Comparison of ENCODE assay signal across 20 cellular contexts in genomic region chr15:100995471-100996430, GRCh38.
DNase-seq lines count a peak whose midpoint lies in the region; ATAC-seq, FAIRE-seq and TF ChIP-seq lines count a peak whose summit lies in the region.
"Had no signal": no experiment of that assay in that cellular context is flagged by ENCODE, and none has a peak within 500 bp of the region (broad histone marks: within the 10 kb centered on the region; RNA-seq: fewer than 3 reads in every experiment).

No MANE protein-coding gene starts in this region.

- no peak overlapping the region for H3K9ac ChIP-seq in mesenchymal stem cell (ENCODE audit: low read length)
- H3K9ac ChIP-seq: BLaER1, GM23248 had no signal

- H3K36me3 Mint-ChIP-seq in activated naive CD4-positive, alpha-beta T cell treated with anti-CD3 and anti-CD28 coated beads, Interleukin-2, amount 50 U/mL, for 72 hours = no peaks in the 10 kb centered on the region
- H3K36me3 Mint-ChIP-seq: CD8-positive, alpha-beta memory T cell had no signal

- DNase-seq in Panc1 (ENCODE audit: low read depth, low spot score) (no peak), ecto neural progenitor cell (ENCODE audit: low spot score) (peak; percentile 38), mesenchymal stem cell (no peak), small intestine (peak; percentile 17), NCI-H2196 treated with DMSO at 0.1 percent for 48 hours (lab: John Stamatoyannopoulos, UW; ENCODE audit: unreplicated experiment) (no peak)
- DNase-seq in activated CD4-positive, alpha-beta T cell treated with anti-CD3 and anti-CD28 coated beads, Interleukin-2, amount 50 U/mL, for 4 hours = no peak
- no peak for DNase-seq in activated naive CD4-positive, alpha-beta T cell treated with anti-CD3 and anti-CD28 coated beads, Interleukin-2, amount 50 U/mL, for 72 hours (ENCODE audit: low spot score in 2 of 2)
- DNase-seq: CD8-positive, alpha-beta memory T cell; DMS79; GM23248; KG1; NCI-H1092; NCI-H2081 treated with DMSO at 0.1 percent for 48 hours; NCI-H510A treated with DMSO at 0.1 percent for 48 hours; PC-9 had no signal

- H2BK15ac ChIP-seq in mesenchymal stem cell (ENCODE audit: low read depth, poor library complexity, severe bottlenecking) = no peak overlapping the region

- no peak overlapping the region for H2BK5ac ChIP-seq in mesenchymal stem cell (ENCODE audit: low read depth, low read length, poor library complexity, severe bottlenecking)

- H2AK5ac ChIP-seq in mesenchymal stem cell (ENCODE audit: low read length, severe bottlenecking) = no peak overlapping the region

- 92% methylated on average over 18 of the region's 20 CpGs for WGBS in mesenchymal stem cell
- WGBS in small intestine, 3 donors = 76 to 84% (median 78%) methylated on average over 20 of the region's 20 CpGs

- H3K27ac Mint-ChIP-seq in activated naive CD4-positive, alpha-beta T cell treated with anti-CD3 and anti-CD28 coated beads, Interleukin-2, amount 50 U/mL, for 72 hours = no peak overlapping the region

- H3K4ac ChIP-seq in mesenchymal stem cell (ENCODE audit: low read depth in 1 of 2, low read length in 2 of 2) = no peak overlapping the region

- no peak overlapping the region for H2BK120ac ChIP-seq in mesenchymal stem cell (ENCODE audit: low read depth, low read length)

- BruUV-seq in Panc1 (replicated peaks; lab: Mats Ljungman, UMichigan) = no TSS peak

- no peak overlapping the region for H3K18ac ChIP-seq in mesenchymal stem cell (ENCODE audit: low read depth in 1 of 2, low read length in 2 of 2)

- peak; percentile 27; the same call in 1 of the 2 replicates for ATAC-seq in Panc1
- ATAC-seq in GM18858 (IDR thresholded peaks at IDR 0.05; ENCODE audit: unreplicated experiment) = no peak
- no peak for ATAC-seq in activated naive CD4-positive, alpha-beta T cell treated with anti-CD3 and anti-CD28 coated beads, Interleukin-2, amount 50 U/mL, for 72 hours
- ATAC-seq: HCT116 had no signal

- POLR2A ChIA-PET in Panc1 (lab: Charles Lee) = interaction anchor here (0.8 kb wide), 1 partner anchor 642 kb away, joined by 3 read pairs; no protein-coding TSS in a partner anchor

- H3K27me3 ChIP-seq in Panc1 (ENCODE audit: control insufficient read depth, insufficient read depth, low read length) = no peaks in the 10 kb centered on the region
- peaks cover 0 to 23% of the 10 kb centered on the region in 2 experiments for H3K27me3 ChIP-seq in mesenchymal stem cell (ENCODE audit: control insufficient read depth in 1 of 2, insufficient read depth in 1 of 2, low read length in 2 of 2)
- H3K27me3 ChIP-seq in small intestine (ENCODE audit: control insufficient read depth in 2 of 2, insufficient read depth in 2 of 2, low read length in 2 of 2) = no peaks in the 10 kb centered on the region
- H3K27me3 ChIP-seq: BLaER1 had no signal

- in situ Hi-C loops in Panc1 (cut with HindIII; ENCODE audit: low pct_unique_long_range_greater_than_20kb, low sequenced_read_pairs) = no loop called here

- FAIRE-seq in small intestine (lab: Jason Lieb, UNC) = no peak
- FAIRE-seq: A204.1, D721Med had no signal

- no peaks in the 10 kb centered on the region for H3K9me3 ChIP-seq in Panc1 (ENCODE audit: control insufficient read depth, insufficient read depth, low read depth, low read length)
- H3K9me3 ChIP-seq in mesenchymal stem cell (ENCODE audit: control insufficient read depth, low read length) = no peaks in the 10 kb centered on the region
- no peaks in the 10 kb centered on the region for H3K9me3 ChIP-seq in small intestine (ENCODE audit: control insufficient read depth, low read depth)
- H3K9me3 ChIP-seq: BLaER1 had no signal

- no peak for TF ChIP-seq CTCF in Panc1 (IDR thresholded peaks at IDR 0.05)

- peak overlapping the region; percentile 4 for H4K91ac ChIP-seq in mesenchymal stem cell (ENCODE audit: low read length)

- H3K79me1 ChIP-seq in mesenchymal stem cell (replicated peaks; ENCODE audit: low read length, poor library complexity, severe bottlenecking) = no peaks in the 10 kb centered on the region

- H3K27ac ChIP-seq in Panc1 (ENCODE audit: low read length) = peak overlapping the region; percentile 91
- H3K27ac ChIP-seq in mesenchymal stem cell (ENCODE audit: low read length, poor library complexity, severe bottlenecking) = no peak overlapping the region
- H3K27ac ChIP-seq in small intestine (ENCODE audit: low read depth in 1 of 2, low read length in 1 of 2) = no peak overlapping the region
- H3K27ac ChIP-seq: BLaER1, GM23248, PC-9 had no signal

- H3K4me1 ChIP-seq in Panc1 (ENCODE audit: control insufficient read depth, insufficient read depth, low read length) (peaks cover 35% of the 10 kb centered on the region), mesenchymal stem cell (ENCODE audit: control insufficient read depth, insufficient read depth, low read depth, low read length) (no peaks in the 10 kb centered on the region), small intestine (ENCODE audit: control insufficient read depth in 2 of 2, insufficient read depth in 1 of 2, low read depth in 1 of 2, low read length in 1 of 2) (no peaks in the 10 kb centered on the region)

- no peak overlapping the region for H2AFZ ChIP-seq in mesenchymal stem cell (ENCODE audit: low read depth, low read length)
- H2AFZ ChIP-seq: GM23248, PC-9 had no signal

- CTCF ChIA-PET in Panc1 (lab: Charles Lee) = no interaction called here

- no peak overlapping the region for H4K8ac ChIP-seq in mesenchymal stem cell (ENCODE audit: low read length)

- H3K23ac ChIP-seq in mesenchymal stem cell (ENCODE audit: low read length in 2 of 2) = no peak overlapping the region

- H2BK12ac ChIP-seq in mesenchymal stem cell (ENCODE audit: low read length in 2 of 2) = no peak overlapping the region

- H3K36me3 ChIP-seq in Panc1 (ENCODE audit: control insufficient read depth, insufficient read depth, low read length) (peaks cover 5% of the 10 kb centered on the region), mesenchymal stem cell (ENCODE audit: control insufficient read depth in 1 of 2, insufficient read depth in 2 of 2, low read depth in 1 of 2, low read length in 2 of 2) (peaks cover 0 to 30% of the 10 kb centered on the region in 2 experiments), small intestine (ENCODE audit: control insufficient read depth in 2 of 2, insufficient read depth in 2 of 2, low read length in 2 of 2) (peaks cover 0 to 3% of the 10 kb centered on the region in 2 donors)
- H3K36me3 ChIP-seq: BLaER1 had no signal

- no peak overlapping the region for H3K4me3 ChIP-seq in Panc1 (ENCODE audit: low read depth in 2 of 2, low read length in 2 of 2)
- no peak overlapping the region for H3K4me3 ChIP-seq in mesenchymal stem cell (ENCODE audit: insufficient read depth in 1 of 2, low read depth in 1 of 2, low read length in 2 of 2)
- H3K4me3 ChIP-seq in small intestine (ENCODE audit: low read depth in 1 of 2, low read length in 2 of 2) = no peak overlapping the region
- H3K4me3 ChIP-seq: BLaER1, GM23248, PC-9 had no signal

- no peak overlapping the region for H3K4me2 ChIP-seq in mesenchymal stem cell (ENCODE audit: low read length, poor library complexity, severe bottlenecking)
- H3K4me2 ChIP-seq: BLaER1, PC-9 had no signal

- intact Hi-C loops in Panc1 (cut with micrococcal nuclease; ENCODE audit: unreplicated experiment) = no loop called here

- no peaks in the 10 kb centered on the region for H3K9me3 Mint-ChIP-seq in activated naive CD4-positive, alpha-beta T cell treated with anti-CD3 and anti-CD28 coated beads, Interleukin-2, amount 50 U/mL, for 72 hours
- H3K9me3 Mint-ChIP-seq: CD8-positive, alpha-beta memory T cell had no signal

- peak overlapping the region in 1 of 2 experiments; percentile 90 for H3K14ac ChIP-seq in mesenchymal stem cell (ENCODE audit: low read length in 2 of 2)

Comparison
In these comparisons a context has a peak if more than half of its experiments do, and no peak if none do; other contexts are left out.
1. DNase-seq: peak in ecto neural progenitor cell (single experiment) and small intestine (single experiment); none in Panc1 (single experiment), mesenchymal stem cell (single experiment), activated CD4-positive, alpha-beta T cell treated with anti-CD3 and anti-CD28 coated beads, Interleukin-2, amount 50 U/mL, for 4 hours (0 of 2), NCI-H2196 treated with DMSO at 0.1 percent for 48 hours (single experiment) and activated naive CD4-positive, alpha-beta T cell treated with anti-CD3 and anti-CD28 coated beads, Interleukin-2, amount 50 U/mL, for 72 hours (0 of 2).